ENCODE assay signal across 13 cellular contexts in genomic region chr2:136282238-136282775, GRCh38.
DNase-seq lines count a peak whose midpoint lies in the region; ATAC-seq and TF ChIP-seq lines count a peak whose summit lies in the region.
"Had no signal": no experiment of that assay in that cellular context is flagged by ENCODE, and none has a peak within 500 bp of the region (broad histone marks: within the 10 kb centered on the region; RNA-seq: fewer than 3 reads in every experiment).

No MANE protein-coding gene starts in this region.

- no peak for TF ChIP-seq CTCF in CD4-positive, alpha-beta T cell (IDR thresholded peaks at IDR 0.05)
- TF ChIP-seq CTCF in natural killer cell (IDR thresholded peaks at IDR 0.05) = no peak

- CTCF ChIA-PET in CD4-positive, alpha-beta T cell (lab: Charles Lee) = interaction anchor here (0.8 to 1.7 kb wide), 3 partner anchors 13 to 102 kb away, joined by 3 to 6 read pairs (median 3); no protein-coding TSS in a partner anchor
- CTCF ChIA-PET in CD8-positive, alpha-beta memory T cell (lab: Charles Lee) = no interaction called here

- H3K9me3 ChIP-seq in CD4-positive, alpha-beta T cell (ENCODE audit: control insufficient read depth, low read length) = no peaks in the 10 kb centered on the region
- H3K9me3 ChIP-seq in CD8-positive, alpha-beta memory T cell (ENCODE audit: low read length) = no peaks in the 10 kb centered on the region
- H3K9me3 ChIP-seq: body of pancreas, Peyer's patch, spleen had no signal

- no peak overlapping the region for H3K27ac ChIP-seq in CD4-positive, alpha-beta T cell (ENCODE audit: low read depth, low read length)
- peak overlapping the region; percentile 27 for H3K27ac ChIP-seq in CD8-positive, alpha-beta memory T cell (ENCODE audit: low read depth, low read length)
- H3K27ac ChIP-seq: body of pancreas had no signal

- peaks cover 40% of the 10 kb centered on the region for H3K4me1 Mint-ChIP-seq in CD4-positive, alpha-beta T cell (ENCODE audit: low read depth)
- peaks cover 28 to 51% (median 41%) of the 10 kb centered on the region in 3 donors for H3K4me1 Mint-ChIP-seq in CD8-positive, alpha-beta memory T cell
- H3K4me1 Mint-ChIP-seq in activated naive CD8-positive, alpha-beta T cell treated with anti-CD3 and anti-CD28 coated beads, Interleukin-2, amount 10 ng/mL, durations not matched to agents 7 days and 5 days = peaks cover 15% of the 10 kb centered on the region
- peaks cover 28 to 29% of the 10 kb centered on the region in 2 donors for H3K4me1 Mint-ChIP-seq in natural killer cell
- H3K4me1 Mint-ChIP-seq: mesothelial cell of epicardium had no signal

- peak overlapping the region; percentile 86 for H3K27ac Mint-ChIP-seq in CD4-positive, alpha-beta T cell
- H3K27ac Mint-ChIP-seq in CD8-positive, alpha-beta memory T cell = peak overlapping the region; percentile 82 to 100 (median 98)
- H3K27ac Mint-ChIP-seq in activated naive CD8-positive, alpha-beta T cell treated with anti-CD3 and anti-CD28 coated beads, Interleukin-2, amount 10 ng/mL, durations not matched to agents 7 days and 5 days = peak overlapping the region; percentile 52
- peak overlapping the region; percentile 65 to 91 for H3K27ac Mint-ChIP-seq in natural killer cell
- H3K27ac Mint-ChIP-seq: mesothelial cell of epicardium had no signal

- H3K4me3 Mint-ChIP-seq in CD4-positive, alpha-beta T cell = no peak overlapping the region
- peak overlapping the region in 4 of 7 donors; percentile 21 to 66 (median 48) for H3K4me3 Mint-ChIP-seq in CD8-positive, alpha-beta memory T cell
- H3K4me3 Mint-ChIP-seq in activated naive CD8-positive, alpha-beta T cell treated with anti-CD3 and anti-CD28 coated beads, Interleukin-2, amount 10 ng/mL, durations not matched to agents 7 days and 5 days = peak overlapping the region; percentile 2
- H3K4me3 Mint-ChIP-seq in natural killer cell = no peak overlapping the region
- H3K4me3 Mint-ChIP-seq: mesothelial cell of epicardium had no signal

- H3K27me3 ChIP-seq in CD4-positive, alpha-beta T cell (ENCODE audit: control insufficient read depth, insufficient read depth, low read length) = no peaks in the 10 kb centered on the region
- H3K27me3 ChIP-seq in CD8-positive, alpha-beta memory T cell (ENCODE audit: insufficient read depth, low read length, poor library complexity, severe bottlenecking) = no peaks in the 10 kb centered on the region
- H3K27me3 ChIP-seq: body of pancreas, Peyer's patch, spleen had no signal

- no peaks in the 10 kb centered on the region for H3K27me3 Mint-ChIP-seq in CD4-positive, alpha-beta T cell
- H3K27me3 Mint-ChIP-seq in CD8-positive, alpha-beta memory T cell = no peaks in the 10 kb centered on the region
- peaks cover 5% of the 10 kb centered on the region for H3K27me3 Mint-ChIP-seq in activated naive CD8-positive, alpha-beta T cell treated with anti-CD3 and anti-CD28 coated beads, Interleukin-2, amount 10 ng/mL, durations not matched to agents 7 days and 5 days
- no peaks in the 10 kb centered on the region for H3K27me3 Mint-ChIP-seq in natural killer cell (ENCODE audit: low read depth in 2 of 2)

- intact Hi-C loops in CD4-positive, alpha-beta T cell (cut with DNase I, micrococcal nuclease) = loop anchor here in 1 of 2 experiments (1.0 to 5.0 kb wide), 2 partner anchors 45 kb away; no protein-coding TSS in a partner anchor
- intact Hi-C loops in natural killer cell (cut with micrococcal nuclease) = loop anchor here (1.0 kb wide), 1 partner anchor 45 kb away; no protein-coding TSS in a partner anchor

- H3K9me3 Mint-ChIP-seq in CD4-positive, alpha-beta T cell = no peaks in the 10 kb centered on the region
- H3K9me3 Mint-ChIP-seq in CD8-positive, alpha-beta memory T cell = no peaks in the 10 kb centered on the region
- H3K9me3 Mint-ChIP-seq in activated naive CD8-positive, alpha-beta T cell treated with anti-CD3 and anti-CD28 coated beads, Interleukin-2, amount 10 ng/mL, durations not matched to agents 7 days and 5 days = no peaks in the 10 kb centered on the region
- no peaks in the 10 kb centered on the region for H3K9me3 Mint-ChIP-seq in natural killer cell
- H3K9me3 Mint-ChIP-seq: mesothelial cell of epicardium had no signal

- H3K36me3 Mint-ChIP-seq in CD4-positive, alpha-beta T cell (ENCODE audit: low read depth) = no peaks in the 10 kb centered on the region
- H3K36me3 Mint-ChIP-seq in CD8-positive, alpha-beta memory T cell = no peaks in the 10 kb centered on the region
- H3K36me3 Mint-ChIP-seq in activated naive CD8-positive, alpha-beta T cell treated with anti-CD3 and anti-CD28 coated beads, Interleukin-2, amount 10 ng/mL, durations not matched to agents 7 days and 5 days = peaks cover 5% of the 10 kb centered on the region
- no peaks in the 10 kb centered on the region for H3K36me3 Mint-ChIP-seq in natural killer cell
- H3K36me3 Mint-ChIP-seq: mesothelial cell of epicardium had no signal

- POLR2A ChIA-PET in CD4-positive, alpha-beta T cell (lab: Charles Lee) = interaction anchor here (0.7 to 2.3 kb wide), 7 partner anchors 10 to 298 kb away, joined by 3 to 8 read pairs (median 3); no protein-coding TSS in a partner anchor
- POLR2A ChIA-PET in CD8-positive, alpha-beta memory T cell (lab: Charles Lee) = interaction anchor here (1.3 kb wide), 1 partner anchor 40 kb away, joined by 4 read pairs; no protein-coding TSS in a partner anchor
- POLR2A ChIA-PET in activated naive CD8-positive, alpha-beta T cell treated with anti-CD3 and anti-CD28 coated beads, Interleukin-2, amount 10 ng/mL, durations not matched to agents 7 days and 5 days (lab: Charles Lee) = interaction anchor here (1.2 to 2.4 kb wide), 3 partner anchors 39 to 77 kb away, joined by 3 to 8 read pairs (median 4); no protein-coding TSS in a partner anchor

- DNase-seq in CD4-positive, alpha-beta T cell = no peak
- DNase-seq in CD8-positive, alpha-beta memory T cell = peak in 1 of 5 donors; percentile 19
- no peak for DNase-seq in activated naive CD8-positive, alpha-beta T cell treated with anti-CD3 and anti-CD28 coated beads, Interleukin-2, amount 10 ng/mL, durations not matched to agents 7 days and 5 days
- no peak for DNase-seq in natural killer cell
- DNase-seq in SIG-M5 (lab: John Stamatoyannopoulos, UW) = no peak
- DNase-seq in T1000 (lab: John Stamatoyannopoulos, UW) = no peak
- DNase-seq: body of pancreas, Kasumi-1, NCI-H1930, spleen had no signal

- no peak for ATAC-seq in CD4-positive, alpha-beta T cell (ENCODE audit: poor library complexity)
- ATAC-seq in activated naive CD8-positive, alpha-beta T cell treated with anti-CD3 and anti-CD28 coated beads, Interleukin-2, amount 10 ng/mL, durations not matched to agents 7 days and 5 days (ENCODE audit: low read depth) = no peak
- ATAC-seq in natural killer cell (no peak), GM21390 (IDR thresholded peaks at IDR 0.05; ENCODE audit: unreplicated experiment) (no peak)
- ATAC-seq: body of pancreas had no signal

- H3K36me3 ChIP-seq in CD8-positive, alpha-beta memory T cell (ENCODE audit: insufficient read depth, low read length) = no peaks in the 10 kb centered on the region
- H3K36me3 ChIP-seq: Peyer's patch, spleen had no signal

- H3K4me1 ChIP-seq in CD8-positive, alpha-beta memory T cell (ENCODE audit: insufficient read depth, low read length) = peaks cover 28% of the 10 kb centered on the region
- H3K4me1 ChIP-seq: body of pancreas had no signal

- H3K4me3 ChIP-seq in CD8-positive, alpha-beta memory T cell (ENCODE audit: low read length) = no peak overlapping the region
- H3K4me3 ChIP-seq: body of pancreas, Peyer's patch, spleen had no signal

Comparison
In these comparisons a context has a peak if more than half of its experiments do, and no peak if none do; other contexts are left out.
1. H3K4me3 Mint-ChIP-seq: peak in CD8-positive, alpha-beta memory T cell (4 of 7) and activated naive CD8-positive, alpha-beta T cell treated with anti-CD3 and anti-CD28 coated beads, Interleukin-2, amount 10 ng/mL, durations not matched to agents 7 days and 5 days (single experiment); none in CD4-positive, alpha-beta T cell (single experiment) and natural killer cell (single experiment).
2. Peak in every context shown above with its lines, with median percentiles within 50 percentile points of each other: H3K27ac Mint-ChIP-seq.